In the genomic region with DNA sequence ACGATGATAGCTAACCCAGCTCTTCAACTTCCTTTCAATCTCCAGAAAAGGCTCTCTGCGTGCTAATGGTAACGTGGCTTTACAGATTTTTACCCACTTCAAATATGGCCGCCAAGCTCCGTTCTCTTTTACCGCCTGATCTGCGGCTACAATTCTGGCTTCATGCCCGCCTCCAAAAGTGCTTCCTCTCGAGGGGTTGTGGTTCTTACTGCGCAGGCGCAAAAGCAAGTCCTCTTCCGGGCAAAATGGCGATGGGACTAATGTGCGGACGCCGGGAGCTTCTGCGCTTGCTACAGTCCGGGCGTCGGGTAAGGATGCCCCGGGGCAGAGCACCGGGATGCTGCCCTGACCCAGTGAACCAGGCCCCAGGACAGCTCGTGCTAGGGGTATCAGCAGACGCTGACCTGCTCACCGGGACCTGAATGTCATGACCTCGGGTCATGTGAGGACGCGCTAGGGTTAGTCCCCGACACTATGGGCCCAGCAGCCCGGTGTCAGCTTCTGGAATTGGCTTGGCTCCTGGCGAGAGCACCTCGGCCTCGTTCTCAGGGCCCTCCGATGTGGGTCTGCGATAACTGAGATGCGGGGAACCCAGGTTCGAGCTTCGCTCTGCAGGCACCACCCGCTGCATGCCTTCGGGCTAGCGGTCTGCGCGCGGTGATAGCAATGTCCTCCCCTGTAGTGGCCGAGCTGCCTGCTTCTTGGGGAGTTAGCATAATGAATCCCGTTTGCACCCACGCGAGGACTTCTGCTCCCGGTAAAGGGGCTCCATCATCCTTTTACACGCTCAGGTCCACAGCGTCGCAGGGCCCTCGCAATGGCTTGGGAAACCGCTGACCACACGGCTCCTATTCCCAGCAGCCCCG, we compare ENCODE assay signal across 8 cellular contexts. TPM values are rescaled to one million over a fixed set of nuclear protein-coding genes. Genes with fewer than 3 reads are reported as not detected.
A peak's percentile ranks its signal among the peaks of the same experiment; 100 is the strongest.
DNase-seq lines count a peak whose midpoint lies in the region; ATAC-seq and TF ChIP-seq lines count a peak whose summit lies in the region.

A gene (plus strand): TSS at position 232 of the 866 bp plus-strand sequence. CDS start 14 bp downstream, at position 246.

- H3K9me3 ChIP-seq in lung (ENCODE audit: control insufficient read depth in 2 of 2, insufficient read depth in 1 of 2, low read length in 1 of 2) = no peaks in the 10 kb centered on the region

- peak; percentile 99 for DNase-seq in CD1c-positive myeloid dendritic cell (ENCODE audit: extremely low spot score)
- DNase-seq in HS-27A (ENCODE audit: low read depth) = peak; percentile 95
- peak; percentile 90 for DNase-seq in NK-92 (lab: John Stamatoyannopoulos, UW; ENCODE audit: unreplicated experiment)
- DNase-seq in activated CD8-positive, alpha-beta memory T cell treated with anti-CD3 and anti-CD28 coated beads for 1 hour (ENCODE audit: extremely low read depth in 1 of 2, low read depth in 1 of 2) = peak; percentile 89 to 95
- peak; percentile 93 for DNase-seq in effector CD8-positive, alpha-beta T cell (lab: John Stamatoyannopoulos, UW)
- DNase-seq in lung (ENCODE audit: low spot score) = peak; percentile 98
- DNase-seq in stimulated activated CD4-positive, alpha-beta T cell treated with anti-CD3 and anti-CD28 coated beads, TNF-alpha, amount 100 ng/mL, for 4 hours (ENCODE audit: low read depth in 3 of 3) = peak; percentile 70 to 93 (median 87)

- peak within 1 kb of the TSS; percentile 91 for H3K27ac ChIP-seq in lung (ENCODE audit: low read depth in 1 of 2, low read length in 1 of 2)

- ATAC-seq in GM19452 (IDR thresholded peaks at IDR 0.05; ENCODE audit: unreplicated experiment) (peak; percentile 63), lung (ENCODE audit: insufficient read depth, low FRiP score) (peak; percentile 77)

- peak within 1 kb of the TSS; percentile 92 for H3K4me3 ChIP-seq in lung

- 0% methylated on average over 56 of the region's 56 CpGs for WGBS in lung, 2 donors

- H3K36me3 ChIP-seq in lung (ENCODE audit: control insufficient read depth in 2 of 2, insufficient read depth in 2 of 2, low read length in 2 of 2) = peaks cover 22 to 25% of the 10 kb centered on the region in 2 donors

- peaks cover 0 to 4% of the 10 kb centered on the region in 2 donors for H3K4me1 ChIP-seq in lung (ENCODE audit: control insufficient read depth in 2 of 2, insufficient read depth in 2 of 2, low read length in 2 of 2)

- no peak for TF ChIP-seq CTCF in lung (IDR thresholded peaks at IDR 0.05; ENCODE audit: control extremely low read depth, extremely low read depth)

- no peaks in the 10 kb centered on the region for H3K27me3 ChIP-seq in lung (ENCODE audit: control insufficient read depth, insufficient read depth)

RNA-seq across cellular contexts. Expression of the gene that starts here (rescaled TPM):
- total RNA-seq in lung = 10 to 100 TPM; 95.8 to 99.8 TPM
- polyA plus RNA-seq in lung = 10 to 100 TPM; 81.3 to 98.6 TPM

Comparison
In these comparisons a context has a peak if more than half of its experiments do, and no peak if none do; other contexts are left out.
1. Peak in every context shown above with its lines: DNase-seq, ATAC-seq, H3K4me3 ChIP-seq and H3K27ac ChIP-seq.